8 cellular contexts compared by ENCODE assay signal in the genomic region with DNA sequence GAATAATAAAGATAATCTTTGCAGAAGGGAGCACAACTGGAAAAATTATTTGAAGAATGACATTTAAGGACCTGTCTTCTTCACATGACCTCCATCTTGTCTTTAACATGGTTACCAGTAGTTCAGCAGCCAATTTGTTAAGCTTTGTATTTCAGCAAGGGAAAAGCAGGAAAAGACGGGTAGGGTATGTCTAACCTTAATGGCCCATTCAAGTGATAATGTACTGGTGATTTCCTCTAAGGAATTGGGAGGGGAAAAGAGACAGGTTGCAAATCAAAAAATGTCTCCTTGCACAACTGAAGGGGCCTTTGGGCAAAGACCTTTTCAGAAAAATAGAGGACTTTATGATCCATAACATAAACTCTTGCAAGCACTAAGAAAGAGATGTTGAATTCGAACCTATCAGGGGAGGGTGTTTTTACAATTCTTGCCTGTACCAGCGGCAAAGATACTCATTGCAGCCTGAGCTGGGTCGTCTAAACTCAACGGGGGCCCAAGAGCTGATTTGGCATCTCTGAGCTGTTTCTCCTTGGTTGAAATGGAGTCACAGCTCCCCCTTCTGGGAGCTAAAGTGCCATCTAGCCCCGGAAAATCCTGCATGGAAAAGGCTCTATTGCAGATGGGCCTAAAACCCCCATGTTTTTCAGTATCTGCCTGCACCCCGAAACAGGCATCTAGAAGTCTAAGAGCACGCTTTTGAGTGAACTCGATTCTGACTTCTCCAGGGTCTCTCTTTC. TPM values are rescaled to one million over a fixed set of nuclear protein-coding genes. Genes with fewer than 3 reads are reported as not detected.
A peak's percentile ranks its signal among the peaks of the same experiment; 100 is the strongest.
DNase-seq lines count a peak whose midpoint lies in the region; ATAC-seq and TF ChIP-seq lines count a peak whose summit lies in the region.

No MANE protein-coding gene starts in this region.

- no peaks in the 10 kb centered on the region for H3K9me3 ChIP-seq in endodermal cell (ENCODE audit: control insufficient read depth, low read length)

- H3K9me3 Mint-ChIP-seq in endodermal cell (no peaks in the 10 kb centered on the region), osteocyte (ENCODE audit: unreplicated experiment) (peaks cover 6% of the 10 kb centered on the region)

- peaks cover 54% of the 10 kb centered on the region for H3K27me3 Mint-ChIP-seq in endodermal cell (ENCODE audit: insufficient read depth)
- H3K27me3 Mint-ChIP-seq in osteocyte (ENCODE audit: unreplicated experiment) = peaks cover 30% of the 10 kb centered on the region

- in situ Hi-C loops in GM13977 (cut with MboI; ENCODE audit: low pct_unique_long_range_greater_than_20kb, low sequenced_read_pairs, unreplicated experiment) = no loop called here

- 8 to 14% methylated on average over 4 to 9 of the region's 9 CpGs for WGBS in endodermal cell (ENCODE audit: insufficient coverage in 1 of 2, insufficient read length in 1 of 2), 2 experiments

- H3K4me3 Mint-ChIP-seq in endodermal cell (no peak overlapping the region), osteocyte (ENCODE audit: unreplicated experiment) (no peak overlapping the region)

- H3K4me3 ChIP-seq in AG09309 (ENCODE audit: control insufficient read depth, low read depth, low read length) (no peak overlapping the region), endodermal cell (ENCODE audit: low read length) (no peak overlapping the region)

- H3K9ac ChIP-seq in endodermal cell (ENCODE audit: extremely low read depth, low read length, poor library complexity, severe bottlenecking) = no peak overlapping the region

- DNase-seq in AG09309 (ENCODE audit: low read depth) (no peak), GM13977 (ENCODE audit: low spot score) (no peak), NCI-H460 (ENCODE audit: extremely low read depth, low read depth) (peak; percentile 38), endodermal cell (peak; percentile 93), osteocyte (ENCODE audit: extremely low spot score, unreplicated experiment) (no peak)
- no peak for DNase-seq in activated CD4-positive, CD25-positive, alpha-beta regulatory T cell (lab: John Stamatoyannopoulos, UW)

- TF ChIP-seq CTCF in AG09309 (IDR thresholded peaks at IDR 0.05; ENCODE audit: control insufficient read depth, insufficient read depth, low read depth, low read length, missing control alignments) (peak; percentile 60), GM13977 (IDR thresholded peaks at IDR 0.05; ENCODE audit: extremely low read depth, insufficient read depth, missing control alignments) (peak; percentile 53), endodermal cell (conservative IDR thresholded peaks at IDR 0.05) (peak; percentile 94), osteocyte (IDR thresholded peaks at IDR 0.05) (peak; percentile 55)

- no peak overlapping the region for H3K27ac Mint-ChIP-seq in endodermal cell
- H3K27ac Mint-ChIP-seq in osteocyte (ENCODE audit: unreplicated experiment) = no peak overlapping the region

- ATAC-seq in GM19455 (IDR thresholded peaks at IDR 0.05; ENCODE audit: unreplicated experiment) (no peak), HG03521 (IDR thresholded peaks at IDR 0.05; ENCODE audit: unreplicated experiment) (no peak)

- peaks cover 27% of the 10 kb centered on the region for H3K27me3 ChIP-seq in endodermal cell (ENCODE audit: control insufficient read depth, insufficient read depth, low read length, poor library complexity, severe bottlenecking)

- no peak overlapping the region for H3K27ac ChIP-seq in endodermal cell (ENCODE audit: low read depth, low read length)

- H3K4me1 Mint-ChIP-seq in endodermal cell (peaks cover 37% of the 10 kb centered on the region), osteocyte (ENCODE audit: unreplicated experiment) (peaks cover 8% of the 10 kb centered on the region)

- peaks cover 9% of the 10 kb centered on the region for H3K4me1 ChIP-seq in endodermal cell (ENCODE audit: control insufficient read depth, insufficient read depth, low read length)

- H3K36me3 Mint-ChIP-seq in endodermal cell (ENCODE audit: low read depth) (no peaks in the 10 kb centered on the region), osteocyte (ENCODE audit: unreplicated experiment) (no peaks in the 10 kb centered on the region)

- H3K36me3 ChIP-seq in endodermal cell (ENCODE audit: control insufficient read depth, insufficient read depth, low read length) = no peaks in the 10 kb centered on the region

RNA-seq across cellular contexts. Expression of a gene that starts 3.8 kb away (rescaled TPM):
- 0.30 TPM in 1 of 2 replicates, not detected in the other for total RNA-seq in NCI-H460 (2014; rRNA removed; shearing (Covaris generic))
- polyA plus RNA-seq in NCI-H460 (2014; cell fraction: nucleus; rRNA removed) = not detected in 2 replicates
- total RNA-seq in endodermal cell (1 to 10 TPM; 6.3 to 9.6 TPM), osteocyte (0.16 and 0.21 TPM in 2 replicates)
- 3.8 TPM for polyA plus RNA-seq in endodermal cell (2013, experiment 1 of 2)
- polyA plus RNA-seq in endodermal cell (2013, experiment 2 of 2) = 2.0 TPM

Comparison
In these comparisons a context has a peak if more than half of its experiments do, and no peak if none do; other contexts are left out.
1. DNase-seq: peak in NCI-H460 (single experiment) and endodermal cell (single experiment); none in AG09309 (single experiment), GM13977 (single experiment), osteocyte (single experiment) and activated CD4-positive, CD25-positive, alpha-beta regulatory T cell (0 of 4).
2. Peak in every context shown above with its lines, with median percentiles within 50 percentile points of each other: CTCF ChIP-seq.